In genomic region chr16:16204543-16204942, GRCh38 we compare ENCODE assay signal across 7 cellular contexts. TPM values are rescaled to one million over a fixed set of nuclear protein-coding genes. Genes with fewer than 3 reads are reported as not detected.
"Had no signal": no experiment of that assay in that cellular context is flagged by ENCODE, and none has a peak within 500 bp of the region (broad histone marks: within the 10 kb centered on the region; RNA-seq: fewer than 3 reads in every experiment).

No MANE protein-coding gene starts in this region.

RNA-seq across cellular contexts. Expression of gene ABCC6, which starts 18.8 kb away (rescaled TPM):
- total RNA-seq: activated CD8-positive, alpha-beta memory T cell treated with anti-CD3 and anti-CD28 coated beads for 36 hours; activated CD8-positive, alpha-beta T cell treated with anti-CD3 and anti-CD28 coated beads for 36 hours; activated naive CD8-positive, alpha-beta T cell treated with anti-CD3 and anti-CD28 coated beads for 36 hours; activated T-cell treated with anti-CD3 and anti-CD28 coated beads, Interleukin-2, amount 50 U/mL, for 72 hours; OCI-LY7; SK-MEL-5; T-helper 17 cell had no signal
